In genomic region chr1:157399984-157400382, GRCh38 we compare ENCODE assay signal across 12 cellular contexts.
DNase-seq lines count a peak whose midpoint lies in the region; ATAC-seq and TF ChIP-seq lines count a peak whose summit lies in the region.
"Had no signal": no experiment of that assay in that cellular context is flagged by ENCODE, and none has a peak within 500 bp of the region (broad histone marks: within the 10 kb centered on the region; RNA-seq: fewer than 3 reads in every experiment).

No MANE protein-coding gene starts in this region.

- H3K27me3 ChIP-seq in CD4-positive, alpha-beta T cell (ENCODE audit: control insufficient read depth, insufficient read depth, low read length), result peaks cover 17% of the 10 kb centered on the region
- no peaks in the 10 kb centered on the region for H3K27me3 ChIP-seq in sigmoid colon

- no peaks in the 10 kb centered on the region for H3K36me3 ChIP-seq in sigmoid colon

- peak; percentile 87 for DNase-seq in ELF-1 (ENCODE audit: low read depth, low spot score)
- peak; percentile 82 for DNase-seq in choroid plexus epithelial cell (ENCODE audit: low read depth)
- no peak for DNase-seq in substantia nigra (lab: John Stamatoyannopoulos, UW)
- no peak for DNase-seq in CD4-positive, alpha-beta T cell
- no peak for DNase-seq in A172 (ENCODE audit: low spot score)
- DNase-seq in sigmoid colon, result no peak
- DNase-seq: NCI-H187 had no signal

- H3K4me3 ChIP-seq in choroid plexus epithelial cell (ENCODE audit: low read depth, low read length) (no peak overlapping the region), sigmoid colon (no peak overlapping the region)
- H3K4me3 ChIP-seq: GM23338 had no signal

- no peak overlapping the region for H3K4me3 Mint-ChIP-seq in CD4-positive, alpha-beta T cell
- H3K4me3 Mint-ChIP-seq: GM23338; T-helper 2 cell treated with Interferon-gamma antibody and Interleukin-4, amounts not matched to agents 5 μg/mL and 100 μg/mL, for 36 hours had no signal

- no peaks in the 10 kb centered on the region for H3K9me3 ChIP-seq in CD4-positive, alpha-beta T cell (ENCODE audit: control insufficient read depth, low read length)
- H3K9me3 ChIP-seq in sigmoid colon, result no peaks in the 10 kb centered on the region

- ATAC-seq in GM19351 (IDR thresholded peaks at IDR 0.05; ENCODE audit: unreplicated experiment) (peak; percentile 51), HG03457 (IDR thresholded peaks at IDR 0.05; ENCODE audit: unreplicated experiment) (peak; percentile 67)
- ATAC-seq in CD4-positive, alpha-beta T cell (ENCODE audit: poor library complexity), result no peak
- ATAC-seq: GM23338 had no signal

- no peaks in the 10 kb centered on the region for H3K36me3 Mint-ChIP-seq in CD4-positive, alpha-beta T cell (ENCODE audit: low read depth)

- POLR2A ChIA-PET in CD4-positive, alpha-beta T cell (lab: Charles Lee), result no interaction called here

- H3K4me1 ChIP-seq in sigmoid colon, result peaks cover 0 to 14% (median 10%) of the 10 kb centered on the region in 4 donors
- H3K4me1 ChIP-seq: parathyroid adenoma had no signal

- H3K27me3 Mint-ChIP-seq in CD4-positive, alpha-beta T cell, result peaks cover 64% of the 10 kb centered on the region

- TF ChIP-seq EP300 in sigmoid colon (IDR thresholded peaks at IDR 0.05), result no peak

- intact Hi-C loops in CD4-positive, alpha-beta T cell (cut with DNase I, micrococcal nuclease), result no loop called here
- intact Hi-C loops in sigmoid colon (cut with DNase I), result no loop called here

- TF ChIP-seq CTCF in choroid plexus epithelial cell (conservative IDR thresholded peaks at IDR 0.05; ENCODE audit: low read depth, low read length), result peak; percentile 34
- TF ChIP-seq CTCF in CD4-positive, alpha-beta T cell (IDR thresholded peaks at IDR 0.05), result no peak
- TF ChIP-seq CTCF in sigmoid colon (IDR thresholded peaks at IDR 0.05), result no peak

- no peak for TF ChIP-seq POLR2A in sigmoid colon (IDR thresholded peaks at IDR 0.05)

- no peak overlapping the region for H3K27ac Mint-ChIP-seq in CD4-positive, alpha-beta T cell
- H3K27ac Mint-ChIP-seq: T-helper 2 cell treated with Interferon-gamma antibody and Interleukin-4, amounts not matched to agents 5 μg/mL and 100 μg/mL, for 36 hours had no signal

- no peak overlapping the region for H3K27ac ChIP-seq in substantia nigra (ENCODE audit: low read depth, low read length, poor library complexity, severe bottlenecking)
- no peak overlapping the region for H3K27ac ChIP-seq in CD4-positive, alpha-beta T cell (ENCODE audit: low read depth, low read length)
- H3K27ac ChIP-seq in sigmoid colon, result no peak overlapping the region
- H3K27ac ChIP-seq: parathyroid adenoma had no signal

- CTCF ChIA-PET in CD4-positive, alpha-beta T cell (lab: Charles Lee), result no interaction called here

- H3K9me3 Mint-ChIP-seq in CD4-positive, alpha-beta T cell, result no peaks in the 10 kb centered on the region
- H3K9me3 Mint-ChIP-seq: GM23338; T-helper 2 cell treated with Interferon-gamma antibody and Interleukin-4, amounts not matched to agents 5 μg/mL and 100 μg/mL, for 36 hours had no signal

- no peaks in the 10 kb centered on the region for H3K4me1 Mint-ChIP-seq in CD4-positive, alpha-beta T cell (ENCODE audit: low read depth)

- WGBS in sigmoid colon, 2 donors, result 58 to 67% methylated on average over 1 of the region's 1 CpG

Comparison
In these comparisons a context has a peak if more than half of its experiments do, and no peak if none do; other contexts are left out.
1. DNase-seq: peak in ELF-1 (single experiment) and choroid plexus epithelial cell (single experiment); none in substantia nigra (0 of 49), CD4-positive, alpha-beta T cell (0 of 10), A172 (single experiment) and sigmoid colon (single experiment).